ENCODE assay signal across 8 cellular contexts in genomic region chr17:15341385-15341849, GRCh38.
DNase-seq lines count a peak whose midpoint lies in the region; ATAC-seq and TF ChIP-seq lines count a peak whose summit lies in the region.

TEKT3 (minus strand) TSS chr17:15341597; CDS start chr17:15331585, 10,012 bp downstream.

- H3K36me3 Mint-ChIP-seq in central memory CD8-positive, alpha-beta T cell (ENCODE audit: insufficient read depth): no peaks in the 10 kb centered on the region

- CTCF ChIA-PET in GM10248 (lab: Yijun Ruan, JAX): no interaction called here

- TF ChIP-seq CTCF in retinal pigment epithelial cell (conservative IDR thresholded peaks at IDR 0.05; ENCODE audit: low read depth, low read length): no peak
- TF ChIP-seq CTCF in GM10248 (IDR thresholded peaks at IDR 0.05; ENCODE audit: control extremely low read depth, extremely low read depth, low read depth, missing control alignments): no peak

- DNase-seq in ELR (ENCODE audit: low read depth): peak; percentile 61
- DNase-seq in NCI-H2196 treated with DMSO at 0.1 percent for 48 hours (lab: John Stamatoyannopoulos, UW; ENCODE audit: unreplicated experiment): peak; percentile 6
- DNase-seq in central memory CD8-positive, alpha-beta T cell (ENCODE audit: low spot score in 2 of 2): no peak
- DNase-seq in retinal pigment epithelial cell (ENCODE audit: low read depth): peak; percentile 43
- no peak for DNase-seq in MV-4-11 (lab: John Stamatoyannopoulos, UW)
- no peak for DNase-seq in GM10248 (ENCODE audit: extremely low spot score)

- H3K4me1 Mint-ChIP-seq in central memory CD8-positive, alpha-beta T cell: peaks cover 7% of the 10 kb centered on the region

- H3K27ac Mint-ChIP-seq in central memory CD8-positive, alpha-beta T cell (ENCODE audit: low read depth): peak within 1 kb of the TSS; percentile 64

- peaks cover 5% of the 10 kb centered on the region for H3K9me3 Mint-ChIP-seq in central memory CD8-positive, alpha-beta T cell

- POLR2A ChIA-PET in GM10248 (lab: Yijun Ruan, JAX): no interaction called here

- peaks cover 90% of the 10 kb centered on the region for H3K27me3 Mint-ChIP-seq in central memory CD8-positive, alpha-beta T cell

- H3K4me3 Mint-ChIP-seq in central memory CD8-positive, alpha-beta T cell: peak within 1 kb of the TSS; percentile 42

- peaks cover 5% of the 10 kb centered on the region for H3K4me1 ChIP-seq in iPS-18a (ENCODE audit: control insufficient read depth, low read depth, low read length)

- peaks cover 32% of the 10 kb centered on the region for H3K27me3 ChIP-seq in iPS-18a (ENCODE audit: control insufficient read depth, insufficient read depth, low read length)

- no peak for ATAC-seq in central memory CD8-positive, alpha-beta T cell (replicated peaks; ENCODE audit: extremely low read depth, poor library complexity, severe bottlenecking)
- ATAC-seq in HG03457 (IDR thresholded peaks at IDR 0.05; ENCODE audit: unreplicated experiment): no peak

- H3K4me3 ChIP-seq in iPS-18a (ENCODE audit: low read length) (peak within 1 kb of the TSS; percentile 66), retinal pigment epithelial cell (ENCODE audit: low read length) (peak within 1 kb of the TSS; percentile 63)

- H3K9ac ChIP-seq in iPS-18a (ENCODE audit: low read length): no peak within 1 kb of the TSS

- H3K36me3 ChIP-seq in iPS-18a (ENCODE audit: control insufficient read depth, low read depth, low read length): no peaks in the 10 kb centered on the region

- no peak within 1 kb of the TSS for H3K27ac ChIP-seq in iPS-18a (ENCODE audit: low read length)

- no peaks in the 10 kb centered on the region for H3K9me3 ChIP-seq in iPS-18a (ENCODE audit: control insufficient read depth, low read depth, low read length)

Comparison
In these comparisons a context has a peak if more than half of its experiments do, and no peak if none do; other contexts are left out.
1. DNase-seq: peak in ELR (single experiment), NCI-H2196 treated with DMSO at 0.1 percent for 48 hours (single experiment) and retinal pigment epithelial cell (single experiment); none in central memory CD8-positive, alpha-beta T cell (0 of 2), MV-4-11 (single experiment) and GM10248 (single experiment).